8 cellular contexts compared by ENCODE assay signal in genomic region chr12:113184098-113184899, GRCh38. TPM values are rescaled to one million over a fixed set of nuclear protein-coding genes. Genes with fewer than 3 reads are reported as not detected.
DNase-seq lines count a peak whose midpoint lies in the region; ATAC-seq and TF ChIP-seq lines count a peak whose summit lies in the region.

No MANE protein-coding gene starts in this region.

- H3K27me3 ChIP-seq in GM23248 (replicated peaks; ENCODE audit: insufficient read depth) (no peaks in the 10 kb centered on the region), MG63 (no peaks in the 10 kb centered on the region), colonic mucosa (no peaks in the 10 kb centered on the region)

- intact Hi-C loops in colonic mucosa (cut with DNase I), result no loop called here
- intact Hi-C loops in mucosa of descending colon (cut with DNase I, micrococcal nuclease), result no loop called here

- H3K4me1 ChIP-seq in GM23248 (ENCODE audit: insufficient read depth) (peaks cover 3% of the 10 kb centered on the region; the same call in 1 of the 2 replicates), colonic mucosa (peaks cover 14% of the 10 kb centered on the region), mucosa of descending colon (ENCODE audit: low read depth) (peaks cover 19% of the 10 kb centered on the region)

- peak overlapping the region; percentile 81 for H3K4me3 ChIP-seq in GM23248
- peak overlapping the region; percentile 93 for H3K4me3 ChIP-seq in MG63
- H3K4me3 ChIP-seq in colonic mucosa, result peak overlapping the region; percentile 98
- peak overlapping the region; percentile 78 for H3K4me3 ChIP-seq in mucosa of descending colon

- H3F3A ChIP-seq in GM23248 (ENCODE audit: insufficient read depth), result no peaks in the 10 kb centered on the region

- H3K9ac ChIP-seq in GM23248 (peak overlapping the region; percentile 97), colonic mucosa (ENCODE audit: low read depth in 2 of 2, low read length in 2 of 2) (peak overlapping the region; percentile 91 to 99)

- H3K9me2 ChIP-seq in GM23248 (ENCODE audit: insufficient read depth), result no peaks in the 10 kb centered on the region

- peak; percentile 36 for ATAC-seq in GM18505 (IDR thresholded peaks at IDR 0.05; ENCODE audit: unreplicated experiment)
- ATAC-seq in mucosa of descending colon, result peak; percentile 63

- H3K36me3 ChIP-seq in GM23248 (ENCODE audit: low read depth) (no peaks in the 10 kb centered on the region), MG63 (peaks cover 57% of the 10 kb centered on the region), colonic mucosa (peaks cover 7% of the 10 kb centered on the region), mucosa of descending colon (ENCODE audit: low read depth) (no peaks in the 10 kb centered on the region)

- H3K79me2 ChIP-seq in GM23248 (ENCODE audit: insufficient read depth), result peaks cover 60% of the 10 kb centered on the region

- WGBS in GM23248 (ENCODE audit: low coverage in 1 of 2, low lambda C conversion rate in 2 of 2, missing lambda C conversion rate in 2 of 2), 2 experiments, result 17 to 18% methylated on average over 26 of the region's 26 CpGs

- in situ Hi-C loops in GM23248 (cut with MboI), result no loop called here

- H4K20me1 ChIP-seq in GM23248 (ENCODE audit: insufficient read depth), result no peaks in the 10 kb centered on the region

- H3K4me2 ChIP-seq in GM23248 (ENCODE audit: unreplicated experiment), result peak overlapping the region; percentile 90

- TF ChIP-seq POLR2A in GM18505 (IDR thresholded peaks at IDR 0.05; ENCODE audit: borderline replicate concordance, extremely low read depth, insufficient read depth, insufficient read length), result no peak

- H3K9me3 ChIP-seq in GM23248 (ENCODE audit: low read depth) (no peaks in the 10 kb centered on the region), MG63 (no peaks in the 10 kb centered on the region), colonic mucosa (no peaks in the 10 kb centered on the region), mucosa of descending colon (no peaks in the 10 kb centered on the region)

- H3K27ac ChIP-seq in GM23248 (peak overlapping the region; percentile 93), colonic mucosa (peak overlapping the region; percentile 92)

- TF ChIP-seq CTCF in colonic mucosa (IDR thresholded peaks at IDR 0.05) (no peak), mucosa of descending colon (IDR thresholded peaks at IDR 0.05) (no peak)

- DNase-seq in GM23248 (no peak), MG63 (no peak), colonic mucosa (no peak), mucosa of descending colon (peak in 1 of 3 donors; percentile 82), SKM-1 treated with dmso at 0.1 percent for 144 hours (lab: John Stamatoyannopoulos, UW; ENCODE audit: unreplicated experiment) (no peak), NCI-H1930 (lab: John Stamatoyannopoulos, UW) (no peak), amniotic stem cell (lab: John Stamatoyannopoulos, UW) (no peak)

- H2AFZ ChIP-seq in GM23248, result peak overlapping the region; percentile 84

RNA-seq across cellular contexts. Expression of gene DDX54, which starts 1.0 kb away (rescaled TPM):
- 34.9 and 44.5 TPM in 2 replicates for total RNA-seq in GM23248 (2014; rRNA removed; shearing (Covaris generic))
- polyA plus RNA-seq in GM23248 (2016; fragmentation: Nextera tagmentation; extraction: Ambion mirVana), result 27.7 and 28.1 TPM in 2 replicates
- total RNA-seq in MG63 (2014; rRNA removed; shearing (Covaris generic); ENCODE audit: low replicate concordance), result 80.5 and 82.0 TPM in 2 replicates
- 10 to 100 TPM; 54.8 to 98.3 TPM for total RNA-seq in colonic mucosa
- 10 to 100 TPM; 46.4 to 60.6 (median 53.2) TPM for total RNA-seq in mucosa of descending colon

RNA-seq across cellular contexts. Expression of gene RITA1, which starts 1.2 kb away (rescaled TPM):
- 16.2 and 19.2 TPM in 2 replicates for total RNA-seq in GM23248 (2014; rRNA removed; shearing (Covaris generic))
- 12.5 and 15.6 TPM in 2 replicates for polyA plus RNA-seq in GM23248 (2016; fragmentation: Nextera tagmentation; extraction: Ambion mirVana)
- 34.4 and 38.6 TPM in 2 replicates for total RNA-seq in MG63 (2014; rRNA removed; shearing (Covaris generic); ENCODE audit: low replicate concordance)
- total RNA-seq in colonic mucosa, result 10 to 100 TPM; 13.9 to 26.9 TPM
- total RNA-seq in mucosa of descending colon, result 10 to 100 TPM; 13.0 to 17.0 (median 14.9) TPM

RNA-seq across cellular contexts. Expression of gene CFAP73, which starts 34.8 kb away (rescaled TPM):
- total RNA-seq in GM23248 (2014; rRNA removed; shearing (Covaris generic)), result not detected in 2 replicates
- not detected in 2 replicates for polyA plus RNA-seq in GM23248 (2016; fragmentation: Nextera tagmentation; extraction: Ambion mirVana)
- total RNA-seq in MG63 (2014; rRNA removed; shearing (Covaris generic); ENCODE audit: low replicate concordance), result not detected in 2 replicates
- total RNA-seq in colonic mucosa (under 1 TPM in 1 of 2 donors, not detected in 1; 0.20 TPM), mucosa of descending colon (under 1 TPM in 1 of 3 donors, not detected in 2; 0.34 TPM)

RNA-seq across cellular contexts. Expression of gene TPCN1, which starts 37.0 kb away (rescaled TPM):
- total RNA-seq in GM23248 (2014; rRNA removed; shearing (Covaris generic)), result 9.0 and 11.6 TPM in 2 replicates
- polyA plus RNA-seq in GM23248 (2016; fragmentation: Nextera tagmentation; extraction: Ambion mirVana), result 15.9 and 17.6 TPM in 2 replicates
- total RNA-seq in MG63 (2014; rRNA removed; shearing (Covaris generic); ENCODE audit: low replicate concordance), result 3.9 and 5.4 TPM in 2 replicates
- 10 to 100 TPM; 55.5 to 85.6 TPM for total RNA-seq in colonic mucosa
- total RNA-seq in mucosa of descending colon, result 100 to 1,000 TPM in 1 of 3 donors, 10 to 100 TPM in 2; 89.9 to 133 (median 91.3) TPM

RNA-seq across cellular contexts. Expression of gene RASAL1, which starts 48.7 kb away (rescaled TPM):
- not detected in 2 replicates for total RNA-seq in GM23248 (2014; rRNA removed; shearing (Covaris generic))
- polyA plus RNA-seq in GM23248 (2016; fragmentation: Nextera tagmentation; extraction: Ambion mirVana), result not detected in 2 replicates
- not detected in 2 replicates for total RNA-seq in MG63 (2014; rRNA removed; shearing (Covaris generic); ENCODE audit: low replicate concordance)
- total RNA-seq in colonic mucosa, result 10 to 100 TPM in 1 of 2 donors, 1 to 10 TPM in 1; 9.0 to 10.2 TPM
- total RNA-seq in mucosa of descending colon, result 1 to 10 TPM; 3.3 to 7.9 (median 6.5) TPM
